In genomic region chr9:19371942-19372341, GRCh38 we compare ENCODE assay signal across 1 cellular context.
TF ChIP-seq lines count a peak whose summit lies in the region.

No MANE protein-coding gene starts in this region.

TF ChIP-seq in GM23338, 12 proteins besides CTCF, POLR2A, EP300 and RAD21 (continued from another document):
- TF ChIP-seq, protein P1, sequence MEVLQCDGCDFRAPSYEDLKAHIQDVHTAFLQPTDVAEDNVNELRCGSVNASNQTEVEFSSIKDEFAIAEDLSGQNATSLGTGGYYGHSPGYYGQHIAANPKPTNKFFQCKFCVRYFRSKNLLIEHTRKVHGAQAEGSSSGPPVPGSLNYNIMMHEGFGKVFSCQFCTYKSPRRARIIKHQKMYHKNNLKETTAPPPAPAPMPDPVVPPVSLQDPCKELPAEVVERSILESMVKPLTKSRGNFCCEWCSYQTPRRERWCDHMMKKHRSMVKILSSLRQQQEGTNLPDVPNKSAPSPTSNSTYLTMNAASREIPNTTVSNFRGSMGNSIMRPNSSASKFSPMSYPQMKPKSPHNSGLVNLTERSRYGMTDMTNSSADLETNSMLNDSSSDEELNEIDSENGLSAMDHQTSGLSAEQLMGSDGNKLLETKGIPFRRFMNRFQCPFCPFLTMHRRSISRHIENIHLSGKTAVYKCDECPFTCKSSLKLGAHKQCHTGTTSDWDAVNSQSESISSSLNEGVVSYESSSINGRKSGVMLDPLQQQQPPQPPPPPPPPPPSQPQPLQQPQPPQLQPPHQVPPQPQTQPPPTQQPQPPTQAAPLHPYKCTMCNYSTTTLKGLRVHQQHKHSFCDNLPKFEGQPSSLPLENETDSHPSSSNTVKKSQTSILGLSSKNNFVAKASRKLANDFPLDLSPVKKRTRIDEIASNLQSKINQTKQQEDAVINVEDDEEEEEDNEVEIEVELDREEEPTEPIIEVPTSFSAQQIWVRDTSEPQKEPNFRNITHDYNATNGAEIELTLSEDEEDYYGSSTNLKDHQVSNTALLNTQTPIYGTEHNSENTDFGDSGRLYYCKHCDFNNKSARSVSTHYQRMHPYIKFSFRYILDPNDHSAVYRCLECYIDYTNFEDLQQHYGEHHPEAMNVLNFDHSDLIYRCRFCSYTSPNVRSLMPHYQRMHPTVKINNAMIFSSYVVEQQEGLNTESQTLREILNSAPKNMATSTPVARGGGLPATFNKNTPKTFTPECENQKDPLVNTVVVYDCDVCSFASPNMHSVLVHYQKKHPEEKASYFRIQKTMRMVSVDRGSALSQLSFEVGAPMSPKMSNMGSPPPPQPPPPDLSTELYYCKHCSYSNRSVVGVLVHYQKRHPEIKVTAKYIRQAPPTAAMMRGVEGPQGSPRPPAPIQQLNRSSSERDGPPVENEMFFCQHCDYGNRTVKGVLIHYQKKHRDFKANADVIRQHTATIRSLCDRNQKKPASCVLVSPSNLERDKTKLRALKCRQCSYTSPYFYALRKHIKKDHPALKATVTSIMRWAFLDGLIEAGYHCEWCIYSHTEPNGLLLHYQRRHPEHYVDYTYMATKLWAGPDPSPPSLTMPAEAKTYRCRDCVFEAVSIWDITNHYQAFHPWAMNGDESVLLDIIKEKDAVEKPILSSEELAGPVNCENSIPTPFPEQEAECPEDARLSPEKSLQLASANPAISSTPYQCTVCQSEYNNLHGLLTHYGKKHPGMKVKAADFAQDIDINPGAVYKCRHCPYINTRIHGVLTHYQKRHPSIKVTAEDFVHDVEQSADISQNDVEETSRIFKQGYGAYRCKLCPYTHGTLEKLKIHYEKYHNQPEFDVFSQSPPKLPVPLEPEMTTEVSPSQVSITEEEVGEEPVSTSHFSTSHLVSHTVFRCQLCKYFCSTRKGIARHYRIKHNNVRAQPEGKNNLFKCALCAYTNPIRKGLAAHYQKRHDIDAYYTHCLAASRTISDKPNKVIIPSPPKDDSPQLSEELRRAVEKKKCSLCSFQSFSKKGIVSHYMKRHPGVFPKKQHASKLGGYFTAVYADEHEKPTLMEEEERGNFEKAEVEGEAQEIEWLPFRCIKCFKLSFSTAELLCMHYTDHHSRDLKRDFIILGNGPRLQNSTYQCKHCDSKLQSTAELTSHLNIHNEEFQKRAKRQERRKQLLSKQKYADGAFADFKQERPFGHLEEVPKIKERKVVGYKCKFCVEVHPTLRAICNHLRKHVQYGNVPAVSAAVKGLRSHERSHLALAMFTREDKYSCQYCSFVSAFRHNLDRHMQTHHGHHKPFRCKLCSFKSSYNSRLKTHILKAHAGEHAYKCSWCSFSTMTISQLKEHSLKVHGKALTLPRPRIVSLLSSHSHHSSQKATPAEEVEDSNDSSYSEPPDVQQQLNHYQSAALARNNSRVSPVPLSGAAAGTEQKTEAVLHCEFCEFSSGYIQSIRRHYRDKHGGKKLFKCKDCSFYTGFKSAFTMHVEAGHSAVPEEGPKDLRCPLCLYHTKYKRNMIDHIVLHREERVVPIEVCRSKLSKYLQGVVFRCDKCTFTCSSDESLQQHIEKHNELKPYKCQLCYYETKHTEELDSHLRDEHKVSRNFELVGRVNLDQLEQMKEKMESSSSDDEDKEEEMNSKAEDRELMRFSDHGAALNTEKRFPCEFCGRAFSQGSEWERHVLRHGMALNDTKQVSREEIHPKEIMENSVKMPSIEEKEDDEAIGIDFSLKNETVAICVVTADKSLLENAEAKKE (CRISPR knock-in tag; IDR thresholded peaks at IDR 0.05): no peak
- no peak for TF ChIP-seq NANOG (IDR thresholded peaks at IDR 0.05; ENCODE audit: borderline replicate concordance)
- TF ChIP-seq ZNF331 (CRISPR knock-in tag; IDR thresholded peaks at IDR 0.05; ENCODE audit: low read depth): no peak
- TF ChIP-seq POLR2AphosphoS5 (IDR thresholded peaks at IDR 0.05; ENCODE audit: low read depth): no peak
- no peak for TF ChIP-seq STAT1 (IDR thresholded peaks at IDR 0.05; ENCODE audit: unreplicated experiment)
- no peak for TF ChIP-seq EZH2phosphoT487 (IDR thresholded peaks at IDR 0.05; ENCODE audit: unreplicated experiment)
TF ChIP-seq in GM23338: peak in this region for 0.
